Comparison of ENCODE assay signal across 16 cellular contexts in genomic region chr2:234189786-234190185, GRCh38.
"Had no signal": no experiment of that assay in that cellular context is flagged by ENCODE, and none has a peak within 500 bp of the region (broad histone marks: within the 10 kb centered on the region; RNA-seq: fewer than 3 reads in every experiment).

No MANE protein-coding gene starts in this region.

- H3K9me3 ChIP-seq: gastroesophageal sphincter, mucosa of descending colon, prostate gland, tibial artery had no signal

- DNase-seq: activated CD8-positive, alpha-beta memory T cell treated with anti-CD3 and anti-CD28 coated beads for 24 hours; activated CD8-positive, alpha-beta memory T cell treated with anti-CD3 and anti-CD28 coated beads, Interleukin-2, amount 50 U/mL, for 4 hours; activated T-cell treated with anti-CD3 and anti-CD28 coated beads, Interleukin-2, amount 50 U/mL, for 24 hours; aorta; central memory CD4-positive, alpha-beta T cell; effector memory CD8-positive, alpha-beta T cell; head of caudate nucleus; islet precursor cell; left colon; mucosa of descending colon; naive thymus-derived CD4-positive, alpha-beta T cell; substantia nigra; T-helper 9 cell; tibial artery had no signal

- H3K4me3 ChIP-seq: gastroesophageal sphincter, mucosa of descending colon, prostate gland, tibial artery had no signal

- H3K4me1 ChIP-seq: gastroesophageal sphincter, prostate gland, tibial artery had no signal

- H3K27ac ChIP-seq: gastroesophageal sphincter, prostate gland, tibial artery had no signal

- H3K36me3 ChIP-seq: gastroesophageal sphincter, prostate gland, tibial artery had no signal

- H3K27me3 ChIP-seq: tibial artery had no signal
